ENCODE assay signal across 9 cellular contexts in genomic region chr6:53151676-53152075, GRCh38. TPM values are rescaled to one million over a fixed set of nuclear protein-coding genes. Genes with fewer than 3 reads are reported as not detected.
DNase-seq lines count a peak whose midpoint lies in the region; ATAC-seq and TF ChIP-seq lines count a peak whose summit lies in the region.
"Had no signal": no experiment of that assay in that cellular context is flagged by ENCODE, and none has a peak within 500 bp of the region (broad histone marks: within the 10 kb centered on the region; RNA-seq: fewer than 3 reads in every experiment).

No MANE protein-coding gene starts in this region.

- H3K27me3 ChIP-seq in cardiac muscle cell (no peaks in the 10 kb centered on the region), left ventricle myocardium inferior (ENCODE audit: low read depth) (peaks cover 5% of the 10 kb centered on the region)

- H3K4me3 Mint-ChIP-seq in mesothelial cell of epicardium: no peak overlapping the region

- no peak overlapping the region for H3K27ac Mint-ChIP-seq in mesothelial cell of epicardium

- H3K27ac ChIP-seq in cardiac muscle cell (no peak overlapping the region), left ventricle myocardium inferior (replicated peaks) (no peak overlapping the region)

- ATAC-seq in HG02623 (IDR thresholded peaks at IDR 0.05; ENCODE audit: unreplicated experiment): no peak

- no peaks in the 10 kb centered on the region for H3K9me3 ChIP-seq in cardiac muscle cell (ENCODE audit: low read depth)
- no peaks in the 10 kb centered on the region for H3K9me3 ChIP-seq in left ventricle myocardium inferior (replicated peaks)

- H3K4me1 Mint-ChIP-seq in mesothelial cell of epicardium: no peaks in the 10 kb centered on the region

- peak in 1 of 2 donors; percentile 26 for DNase-seq in cardiac muscle cell (ENCODE audit: low read depth in 1 of 2, low spot score in 1 of 2)
- no peak for DNase-seq in left ventricle myocardium inferior
- DNase-seq in HuH-7 (ENCODE audit: low spot score): peak; percentile 32
- no peak for DNase-seq in astrocyte of the spinal cord (ENCODE audit: low read depth, low spot score)
- peak; percentile 32 for DNase-seq in stimulated activated CD8-positive, alpha-beta memory T cell treated with anti-CD3 and anti-CD28 coated beads, Interleukin-4, amount 100 ng/mL, for 48 hours
- no peak for DNase-seq in 8988T
- no peak for DNase-seq in mesothelial cell of epicardium (ENCODE audit: low spot score in 2 of 2, unreplicated experiment in 2 of 2)

- no peaks in the 10 kb centered on the region for H3K4me1 ChIP-seq in cardiac muscle cell (ENCODE audit: low read depth)
- H3K4me1 ChIP-seq in left ventricle myocardium inferior: no peaks in the 10 kb centered on the region

- in situ Hi-C loops in astrocyte of the spinal cord (cut with HindIII; ENCODE audit: low sequenced_read_pairs): no loop called here

- intact Hi-C loops in left ventricle myocardium inferior (cut with micrococcal nuclease): no loop called here

- no peaks in the 10 kb centered on the region for H3K27me3 Mint-ChIP-seq in mesothelial cell of epicardium (ENCODE audit: low read depth)

- H3K36me3 Mint-ChIP-seq in mesothelial cell of epicardium: no peaks in the 10 kb centered on the region

- TF ChIP-seq CTCF in cardiac muscle cell (IDR thresholded peaks at IDR 0.05; ENCODE audit: low read depth, low read length): peak; percentile 45
- no peak for TF ChIP-seq CTCF in left ventricle myocardium inferior (IDR thresholded peaks at IDR 0.05; ENCODE audit: borderline replicate concordance)
- peak; percentile 21 for TF ChIP-seq CTCF in astrocyte of the spinal cord (IDR thresholded peaks at IDR 0.05; ENCODE audit: low read depth, low read length)
- TF ChIP-seq CTCF in mesothelial cell of epicardium (IDR thresholded peaks at IDR 0.05; ENCODE audit: unreplicated experiment): no peak

- no peaks in the 10 kb centered on the region for H3K36me3 ChIP-seq in cardiac muscle cell
- no peaks in the 10 kb centered on the region for H3K36me3 ChIP-seq in left ventricle myocardium inferior

- H3K4me3 ChIP-seq in cardiac muscle cell (no peak overlapping the region), left ventricle myocardium inferior (no peak overlapping the region), astrocyte of the spinal cord (ENCODE audit: low read depth, low read length) (no peak overlapping the region)

- H3K9me3 Mint-ChIP-seq in mesothelial cell of epicardium: peaks cover 2% of the 10 kb centered on the region

RNA-seq across cellular contexts. Expression of gene GCM1, which starts 3.0 kb away (rescaled TPM):
- total RNA-seq in cardiac muscle cell (0.11 TPM in 1 of 2 replicates, not detected in the other), left ventricle myocardium inferior (not detected), mesothelial cell of epicardium (not detected in 3 replicates)
- polyA plus RNA-seq in cardiac muscle cell: not detected in 2 replicates
- polyA plus RNA-seq: esophagus had no signal

Comparison
In these comparisons a context has a peak if more than half of its experiments do, and no peak if none do; other contexts are left out.
1. CTCF ChIP-seq: peak in cardiac muscle cell (single experiment) and astrocyte of the spinal cord (single experiment); none in left ventricle myocardium inferior (single experiment) and mesothelial cell of epicardium (single experiment).
2. DNase-seq: peak in HuH-7 (single experiment) and stimulated activated CD8-positive, alpha-beta memory T cell treated with anti-CD3 and anti-CD28 coated beads, Interleukin-4, amount 100 ng/mL, for 48 hours (single experiment); none in left ventricle myocardium inferior (single experiment), astrocyte of the spinal cord (single experiment), 8988T (single experiment) and mesothelial cell of epicardium (0 of 2).